Comparison of ENCODE assay signal across 16 cellular contexts in genomic region chr7:108270385-108270784, GRCh38.
A peak's percentile ranks its signal among the peaks of the same experiment; 100 is the strongest.
DNase-seq lines count a peak whose midpoint lies in the region; ATAC-seq lines count a peak whose summit lies in the region.
"Had no signal": no experiment of that assay in that cellular context is flagged by ENCODE, and none has a peak within 500 bp of the region (broad histone marks: within the 10 kb centered on the region; RNA-seq: fewer than 3 reads in every experiment).

No MANE protein-coding gene starts in this region.

- H3K4me3 Mint-ChIP-seq in stimulated activated naive CD8-positive, alpha-beta T cell treated with anti-CD3 and anti-CD28 coated beads, Interleukin-15, amount 100 ng/mL, for 72 hours: peak overlapping the region; percentile 12 to 45
- H3K4me3 Mint-ChIP-seq: H9, T-helper 17 cell had no signal

- peak; percentile 91 for ATAC-seq in stimulated activated naive CD8-positive, alpha-beta T cell treated with anti-CD3 and anti-CD28 coated beads, Interleukin-15, amount 100 ng/mL, for 72 hours
- ATAC-seq in stimulated activated naive CD8-positive, alpha-beta T cell treated with anti-CD3 and anti-CD28 coated beads, Interleukin-15, Interleukin-2, amounts not matched to agents 100 U/mL and 50 U/mL, for 24 hours: no peak
- ATAC-seq in HG02852 (IDR thresholded peaks at IDR 0.05; ENCODE audit: unreplicated experiment) (peak; percentile 75), HG02870 (IDR thresholded peaks at IDR 0.05; ENCODE audit: unreplicated experiment) (no peak), GM19455 (IDR thresholded peaks at IDR 0.05; ENCODE audit: unreplicated experiment) (no peak), HG02970 (IDR thresholded peaks at IDR 0.05; ENCODE audit: low FRiP score, unreplicated experiment) (no peak)
- ATAC-seq: A549, Panc1, T-helper 17 cell had no signal

- H3K27me3 Mint-ChIP-seq in stimulated activated naive CD8-positive, alpha-beta T cell treated with anti-CD3 and anti-CD28 coated beads, Interleukin-15, amount 100 ng/mL, for 72 hours: no peaks in the 10 kb centered on the region

- peaks cover 31% of the 10 kb centered on the region for H3K4me1 Mint-ChIP-seq in stimulated activated naive CD8-positive, alpha-beta T cell treated with anti-CD3 and anti-CD28 coated beads, Interleukin-15, amount 100 ng/mL, for 72 hours
- H3K4me1 Mint-ChIP-seq: T-helper 17 cell had no signal

- DNase-seq in stimulated activated naive CD8-positive, alpha-beta T cell treated with anti-CD3 and anti-CD28 coated beads, Interleukin-15, amount 100 ng/mL, for 72 hours: no peak
- DNase-seq in stimulated activated naive CD8-positive, alpha-beta T cell treated with anti-CD3 and anti-CD28 coated beads, Interleukin-15, Interleukin-2, amounts not matched to agents 100 U/mL and 50 U/mL, for 24 hours: no peak
- DNase-seq in M059J (ENCODE audit: low read depth) (peak; percentile 89), mesenteric fat pad (ENCODE audit: low spot score) (no peak)
- DNase-seq: activated CD4-positive, alpha-beta T cell treated with anti-CD3 and anti-CD28 coated beads, Interleukin-2, amount 50 U/mL, for 48 hours; activated gamma-delta T cell treated with Interleukin-2 at 50 U/mL for 16 hours; H9; hippocampal formation; NCI-H446; T-helper 17 cell had no signal

- H3K9me3 Mint-ChIP-seq in stimulated activated naive CD8-positive, alpha-beta T cell treated with anti-CD3 and anti-CD28 coated beads, Interleukin-15, amount 100 ng/mL, for 72 hours: peaks cover 0 to 2% of the 10 kb centered on the region in 2 donors
- H3K9me3 Mint-ChIP-seq: H9 had no signal

- no peak overlapping the region for H3K27ac Mint-ChIP-seq in stimulated activated naive CD8-positive, alpha-beta T cell treated with anti-CD3 and anti-CD28 coated beads, Interleukin-15, amount 100 ng/mL, for 72 hours
- H3K27ac Mint-ChIP-seq: H9, T-helper 17 cell had no signal

Comparison
In these comparisons a context has a peak if more than half of its experiments do, and no peak if none do; other contexts are left out.
1. ATAC-seq: peak in stimulated activated naive CD8-positive, alpha-beta T cell treated with anti-CD3 and anti-CD28 coated beads, Interleukin-15, amount 100 ng/mL, for 72 hours (single experiment) and HG02852 (single experiment); none in stimulated activated naive CD8-positive, alpha-beta T cell treated with anti-CD3 and anti-CD28 coated beads, Interleukin-15, Interleukin-2, amounts not matched to agents 100 U/mL and 50 U/mL, for 24 hours (single experiment), HG02870 (single experiment), GM19455 (single experiment) and HG02970 (single experiment).